Comparison of ENCODE assay signal across 18 cellular contexts in genomic region chr5:32828492-32828891, GRCh38.
"Had no signal": no experiment of that assay in that cellular context is flagged by ENCODE, and none has a peak within 500 bp of the region (broad histone marks: within the 10 kb centered on the region; RNA-seq: fewer than 3 reads in every experiment).

No MANE protein-coding gene starts in this region.

- H3K27ac Mint-ChIP-seq: activated CD8-positive, alpha-beta T cell treated with anti-CD3 and anti-CD28 coated beads, Interleukin-2, amount 10 ng/mL, durations not matched to agents 7 days and 5 days; activated naive CD8-positive, alpha-beta T cell; brain; natural killer cell treated with Interleukin-12 subunit alpha and Interleukin-12 subunit beta and Interleukin-15 and Interleukin-18, amount 100 ng/mL, for 72 hours; stimulated activated naive CD8-positive, alpha-beta T cell treated with anti-CD3 and anti-CD28 coated beads, Interleukin-15, Interleukin-2, amounts not matched to agents 100 ng/mL and 50 ng/mL, for 24 hours; T-helper 17 cell; WTC11 had no signal

- H3K36me3 ChIP-seq: right atrium auricular region, suprapubic skin, upper lobe of right lung had no signal

- H3K4me1 ChIP-seq: right atrium auricular region, suprapubic skin had no signal

- H3K4me1 Mint-ChIP-seq: brain, T-helper 17 cell, WTC11 had no signal

- H3K27me3 Mint-ChIP-seq: activated naive CD8-positive, alpha-beta T cell; natural killer cell treated with Interleukin-12 subunit alpha and Interleukin-12 subunit beta and Interleukin-15 and Interleukin-18, amount 100 ng/mL, for 72 hours; stimulated activated naive CD8-positive, alpha-beta T cell treated with anti-CD3 and anti-CD28 coated beads, Interleukin-15, Interleukin-2, amounts not matched to agents 100 ng/mL and 50 ng/mL, for 24 hours; T-helper 17 cell had no signal

- H3K9me3 Mint-ChIP-seq: natural killer cell treated with Interleukin-12 subunit alpha and Interleukin-12 subunit beta and Interleukin-15 and Interleukin-18, amount 100 ng/mL, for 72 hours; WTC11 had no signal

- H3K4me3 Mint-ChIP-seq: activated CD8-positive, alpha-beta T cell treated with anti-CD3 and anti-CD28 coated beads, Interleukin-2, amount 10 ng/mL, durations not matched to agents 7 days and 5 days; activated naive CD8-positive, alpha-beta T cell; brain; natural killer cell treated with Interleukin-12 subunit alpha and Interleukin-12 subunit beta and Interleukin-15 and Interleukin-18, amount 100 ng/mL, for 72 hours; stimulated activated naive CD8-positive, alpha-beta T cell treated with anti-CD3 and anti-CD28 coated beads, Interleukin-15, Interleukin-2, amounts not matched to agents 100 ng/mL and 50 ng/mL, for 24 hours; T-helper 17 cell; WTC11 had no signal

- H3K36me3 Mint-ChIP-seq: activated naive CD8-positive, alpha-beta T cell; brain; natural killer cell treated with Interleukin-12 subunit alpha and Interleukin-12 subunit beta and Interleukin-15 and Interleukin-18, amount 100 ng/mL, for 72 hours; WTC11 had no signal

- H3K27me3 ChIP-seq: right atrium auricular region, suprapubic skin, upper lobe of right lung had no signal

- ATAC-seq: activated CD8-positive, alpha-beta T cell treated with anti-CD3 and anti-CD28 coated beads, Interleukin-2, amount 10 ng/mL, durations not matched to agents 7 days and 5 days; natural killer cell treated with Interleukin-12 subunit alpha and Interleukin-12 subunit beta and Interleukin-15 and Interleukin-18, amount 100 ng/mL, for 72 hours; T-helper 17 cell; upper lobe of right lung; WTC11 had no signal

- DNase-seq: activated CD4-positive, alpha-beta T cell treated with anti-CD3 and anti-CD28 coated beads for 48 hours; activated CD8-positive, alpha-beta T cell treated with anti-CD3 and anti-CD28 coated beads, Interleukin-2, amount 10 ng/mL, durations not matched to agents 7 days and 5 days; activated gamma-delta T cell treated with Interleukin-2 at 50 U/mL for 16 hours; amygdala; cerebellar nuclear complex; glutamatergic neuron; kidney glomerular epithelial cell; mesendoderm; small intestine; T-helper 17 cell; upper lobe of right lung had no signal

- H3K4me3 ChIP-seq: right atrium auricular region, suprapubic skin, upper lobe of right lung had no signal

- H3K27ac ChIP-seq: right atrium auricular region, suprapubic skin, upper lobe of right lung had no signal

- H3K9me3 ChIP-seq: right atrium auricular region, suprapubic skin, upper lobe of right lung had no signal
